Comparison of ENCODE assay signal across 18 cellular contexts in the genomic region with DNA sequence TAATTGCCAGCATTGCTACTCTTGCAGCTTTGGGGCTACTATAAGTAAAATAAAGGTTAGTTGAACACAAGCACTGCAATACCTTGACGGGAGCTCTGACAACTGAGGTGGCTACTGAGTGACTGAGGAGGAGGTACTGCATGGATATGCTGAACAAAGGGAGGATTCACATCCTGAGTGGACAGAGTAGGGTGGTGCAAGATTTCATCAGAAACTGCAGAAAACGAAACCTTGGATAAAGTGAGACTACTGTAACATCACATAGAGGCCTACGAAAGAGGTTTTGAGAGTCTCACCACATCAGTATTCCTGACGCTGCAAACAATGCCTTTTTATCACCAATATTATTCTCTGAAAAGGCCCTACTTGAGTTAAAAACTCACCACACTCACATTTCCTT. TPM values are rescaled to one million over a fixed set of nuclear protein-coding genes. Genes with fewer than 3 reads are reported as not detected.
"Had no signal": no experiment of that assay in that cellular context is flagged by ENCODE, and none has a peak within 500 bp of the region (broad histone marks: within the 10 kb centered on the region; RNA-seq: fewer than 3 reads in every experiment).

No MANE protein-coding gene starts in this region.

- H3K36me3 ChIP-seq: esophagus squamous epithelium, left ventricle myocardium inferior, lower lobe of right lung, neural progenitor cell, ovary, right atrium auricular region, stomach had no signal

- H3K9me3 ChIP-seq: esophagus squamous epithelium, left ventricle myocardium inferior, lower lobe of right lung, ovary had no signal

- H3K27me3 ChIP-seq: ovary, right atrium auricular region had no signal

- H3K4me1 ChIP-seq: foreskin keratinocyte had no signal

- FAIRE-seq: keratinocyte, small intestine had no signal

- H3K4me3 ChIP-seq: esophagus squamous epithelium, left ventricle myocardium inferior, lower lobe of right lung, neural progenitor cell, ovary, right atrium auricular region, stomach had no signal

- H3K4me2 ChIP-seq: neural progenitor cell had no signal

- H3K9ac ChIP-seq: neural progenitor cell had no signal

- ATAC-seq: foreskin keratinocyte; lower lobe of right lung; natural killer cell treated with Interleukin-12 subunit alpha and Interleukin-12 subunit beta and Interleukin-15 and Interleukin-18, amount 100 ng/mL, for 72 hours had no signal

- H3K27ac ChIP-seq: esophagus squamous epithelium, foreskin keratinocyte, left ventricle myocardium inferior, lower lobe of right lung, neural progenitor cell, ovary, right atrium auricular region, stomach had no signal

- DNase-seq: dermis blood vessel endothelial cell; esophagus squamous epithelium; foreskin keratinocyte; immature natural killer cell; left ventricle myocardium inferior; lower lobe of right lung; midbrain; nucleus accumbens; ovary; small intestine; stimulated activated CD4-positive, alpha-beta T cell treated with anti-CD3 and anti-CD28 coated beads, Interleukin-12 subunit alpha, Interleukin-12 subunit beta, amount 100 ng/mL, for 4 hours; stimulated activated naive CD4-positive, alpha-beta T cell; stomach; trophoblast cell had no signal

- H2AFZ ChIP-seq: neural progenitor cell had no signal

RNA-seq across cellular contexts. Expression of a gene that starts 3.8 kb away (rescaled TPM):
- total RNA-seq: dermis blood vessel endothelial cell, esophagus squamous epithelium, foreskin keratinocyte, lower lobe of right lung had no signal
- polyA plus RNA-seq: foreskin keratinocyte had no signal
